Comparison of ENCODE assay signal across 29 cellular contexts in genomic region chr3:140617135-140617534, GRCh38.
"Had no signal": no experiment of that assay in that cellular context is flagged by ENCODE, and none has a peak within 500 bp of the region (broad histone marks: within the 10 kb centered on the region; RNA-seq: fewer than 3 reads in every experiment).

No MANE protein-coding gene starts in this region.

- H2AFZ ChIP-seq: PC-9 had no signal

- DNase-seq: Kasumi-1, MG63, NCI-H1048, NCI-H1092 treated with DMSO at 0.1 percent for 48 hours, NCI-H1105 treated with DMSO at 0.1 percent for 48 hours, NCI-H1417, NCI-H1436, NCI-H146, NCI-H1694, NCI-H187, NCI-H1930, NCI-H2081 treated with DMSO at 0.1 percent for 48 hours, NCI-H2107, NCI-H2171, NCI-H226, NCI-H446 treated with DMSO at 0.1 percent for 48 hours, NCI-H510A, NCI-H524, NCI-H526, NCI-H69, NCI-H748 treated with DMSO at 0.1 percent for 48 hours, NCI-H82, PC-9, SIG-M5, SK-N-SH, SW 1271, T-helper 1 cell had no signal

- H3K36me3 ChIP-seq: MG63, SJSA1 had no signal

- H3K27ac ChIP-seq: PC-9, RWPE1, SJSA1 had no signal

- H3K4me2 ChIP-seq: PC-9, SK-N-SH had no signal

- H3K4me1 ChIP-seq: SJSA1 had no signal

- H3K9me3 ChIP-seq: MG63, SJSA1, SK-N-SH had no signal

- H3K4me3 ChIP-seq: MG63, PC-9, SJSA1 had no signal

- H3K9ac ChIP-seq: SK-N-SH had no signal
